13 cellular contexts compared by ENCODE assay signal in the genomic region with DNA sequence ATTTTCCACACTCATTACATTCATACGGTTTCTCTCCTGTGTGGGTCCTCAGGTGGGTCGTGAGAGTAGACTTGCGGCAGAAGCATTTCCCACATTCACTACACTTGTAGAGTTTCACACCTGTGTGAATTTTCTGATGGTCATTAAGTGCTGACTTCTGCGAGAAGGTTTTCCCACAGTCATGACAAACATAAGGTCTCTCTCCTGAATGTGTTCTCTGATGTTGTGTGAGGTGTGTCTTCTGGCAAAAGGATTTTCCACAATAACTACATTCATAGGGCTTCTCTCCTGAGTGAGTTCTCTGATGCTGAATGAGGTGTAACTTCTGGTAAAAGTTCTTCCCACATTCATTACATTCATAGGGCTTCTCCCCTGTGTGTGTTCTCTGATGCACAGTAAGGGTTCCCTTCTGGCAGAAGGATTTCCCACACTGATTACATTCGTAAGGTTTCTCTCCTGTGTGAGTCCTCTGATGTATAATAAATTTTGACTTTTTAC. TPM values are rescaled to one million over a fixed set of nuclear protein-coding genes. Genes with fewer than 3 reads are reported as not detected.
DNase-seq lines count a peak whose midpoint lies in the region; ATAC-seq, FAIRE-seq and TF ChIP-seq lines count a peak whose summit lies in the region.
"Had no signal": no experiment of that assay in that cellular context is flagged by ENCODE, and none has a peak within 500 bp of the region (broad histone marks: within the 10 kb centered on the region; RNA-seq: fewer than 3 reads in every experiment).

No MANE protein-coding gene starts in this region.

- H3K36me3 ChIP-seq in astrocyte (ENCODE audit: insufficient read depth, low read length) (peaks cover 93% of the 10 kb centered on the region), kidney (ENCODE audit: control insufficient read depth in 1 of 2, insufficient read depth in 2 of 2, low read length in 2 of 2) (peaks cover 79 to 97% of the 10 kb centered on the region in 2 donors)

- peaks cover 70% of the 10 kb centered on the region for H3K36me3 Mint-ChIP-seq in astrocyte (ENCODE audit: low read depth, unreplicated experiment)
- no peaks in the 10 kb centered on the region for H3K36me3 Mint-ChIP-seq in stimulated activated effector memory CD8-positive, alpha-beta T cell treated with anti-CD3 and anti-CD28 coated beads, Interleukin-12 subunit alpha, Interleukin-12 subunit beta, amount 100 ng/mL, for 72 hours
- H3K36me3 Mint-ChIP-seq: WTC11 had no signal

- intact Hi-C loops in kidney (cut with DNase I) = no loop called here

- peaks cover 4% of the 10 kb centered on the region for H4K20me1 ChIP-seq in astrocyte (ENCODE audit: insufficient read depth, low read length)

- peaks cover 7% of the 10 kb centered on the region for H3K79me2 ChIP-seq in astrocyte (ENCODE audit: insufficient read depth, low read length)

- ATAC-seq in GM21723 (IDR thresholded peaks at IDR 0.05; ENCODE audit: unreplicated experiment) (no peak), HG02623 (IDR thresholded peaks at IDR 0.05; ENCODE audit: unreplicated experiment) (no peak)
- no peak for ATAC-seq in stimulated activated effector memory CD8-positive, alpha-beta T cell treated with anti-CD3 and anti-CD28 coated beads, Interleukin-12 subunit alpha, Interleukin-12 subunit beta, amount 100 ng/mL, for 72 hours
- ATAC-seq: WTC11 had no signal

- DNase-seq in ACHN (peak; percentile 53), GM12891 (ENCODE audit: insufficient read length, low spot score) (no peak), astrocyte (ENCODE audit: low read depth) (peak; percentile 40), kidney (no peak)
- no peak for DNase-seq in stimulated activated effector memory CD8-positive, alpha-beta T cell treated with anti-CD3 and anti-CD28 coated beads, Interleukin-12 subunit alpha, Interleukin-12 subunit beta, amount 100 ng/mL, for 72 hours (ENCODE audit: low spot score in 2 of 2)
- DNase-seq in stimulated activated naive CD4-positive, alpha-beta T cell (lab: John Stamatoyannopoulos, UW) = no peak
- DNase-seq: activated gamma-delta T cell treated with Interleukin-2 at 50 U/mL for 16 hours, NCI-H2029, uterus had no signal

- H3K27me3 Mint-ChIP-seq in astrocyte (ENCODE audit: low read depth, unreplicated experiment) = no peaks in the 10 kb centered on the region

- no peak overlapping the region for H3K27ac Mint-ChIP-seq in astrocyte (ENCODE audit: unreplicated experiment)
- H3K27ac Mint-ChIP-seq in stimulated activated effector memory CD8-positive, alpha-beta T cell treated with anti-CD3 and anti-CD28 coated beads, Interleukin-12 subunit alpha, Interleukin-12 subunit beta, amount 100 ng/mL, for 72 hours = no peak overlapping the region
- H3K27ac Mint-ChIP-seq: WTC11 had no signal

- H3K27me3 ChIP-seq in astrocyte (ENCODE audit: insufficient read depth, low read length) = no peaks in the 10 kb centered on the region
- H3K27me3 ChIP-seq: uterus had no signal

- H3K27ac ChIP-seq in astrocyte (ENCODE audit: low read depth, low read length) (no peak overlapping the region), kidney (ENCODE audit: low read depth in 2 of 2, low read length in 2 of 2) (no peak overlapping the region)
- H3K27ac ChIP-seq: uterus had no signal

- H3K4me2 ChIP-seq in astrocyte (ENCODE audit: low read length) = no peak overlapping the region

- H3K9me3 ChIP-seq in astrocyte (ENCODE audit: insufficient read depth, low read depth, low read length) (peaks cover 98% of the 10 kb centered on the region), kidney (ENCODE audit: control insufficient read depth in 1 of 2, low read length in 2 of 2) (peaks cover 73 to 99% of the 10 kb centered on the region in 2 donors)

- H2AFZ ChIP-seq in astrocyte (ENCODE audit: low read depth, low read length) = no peak overlapping the region

- H3K4me3 ChIP-seq in astrocyte (ENCODE audit: insufficient read depth, low read depth, low read length) = no peak overlapping the region
- H3K4me3 ChIP-seq in kidney (ENCODE audit: low read length in 2 of 2) = peak overlapping the region; percentile 1 to 16
- H3K4me3 ChIP-seq: uterus had no signal

- H3K9ac ChIP-seq in astrocyte (ENCODE audit: low read length) (no peak overlapping the region), kidney (ENCODE audit: low read length in 2 of 2) (no peak overlapping the region)

- H3K4me1 ChIP-seq in astrocyte (ENCODE audit: insufficient read depth, low read length) (no peaks in the 10 kb centered on the region), kidney (ENCODE audit: control insufficient read depth in 1 of 2, insufficient read depth in 1 of 2, low read depth in 1 of 2, low read length in 2 of 2) (no peaks in the 10 kb centered on the region)
- H3K4me1 ChIP-seq: uterus had no signal

- no peaks in the 10 kb centered on the region for H3K4me1 Mint-ChIP-seq in astrocyte (ENCODE audit: low read depth, unreplicated experiment)
- no peaks in the 10 kb centered on the region for H3K4me1 Mint-ChIP-seq in stimulated activated effector memory CD8-positive, alpha-beta T cell treated with anti-CD3 and anti-CD28 coated beads, Interleukin-12 subunit alpha, Interleukin-12 subunit beta, amount 100 ng/mL, for 72 hours
- H3K4me1 Mint-ChIP-seq: WTC11 had no signal

- TF ChIP-seq CTCF in astrocyte (IDR thresholded peaks at IDR 0.05; ENCODE audit: insufficient read depth, low read depth, low read length) = no peak
- TF ChIP-seq CTCF in kidney (IDR thresholded peaks at IDR 0.05; ENCODE audit: borderline replicate concordance, extremely low read depth, insufficient read depth) = no peak

- no peak for TF ChIP-seq POLR2A in GM12891 (IDR thresholded peaks at IDR 0.05; ENCODE audit: low read depth, low read length)

- H3K4me3 Mint-ChIP-seq in astrocyte (ENCODE audit: unreplicated experiment) = no peak overlapping the region
- no peak overlapping the region for H3K4me3 Mint-ChIP-seq in stimulated activated effector memory CD8-positive, alpha-beta T cell treated with anti-CD3 and anti-CD28 coated beads, Interleukin-12 subunit alpha, Interleukin-12 subunit beta, amount 100 ng/mL, for 72 hours
- H3K4me3 Mint-ChIP-seq: WTC11 had no signal

- peaks cover 75% of the 10 kb centered on the region for H3K9me3 Mint-ChIP-seq in astrocyte (ENCODE audit: unreplicated experiment)
- H3K9me3 Mint-ChIP-seq in stimulated activated effector memory CD8-positive, alpha-beta T cell treated with anti-CD3 and anti-CD28 coated beads, Interleukin-12 subunit alpha, Interleukin-12 subunit beta, amount 100 ng/mL, for 72 hours = peaks cover 24% of the 10 kb centered on the region

- FAIRE-seq in GM12891 (lab: Jason Lieb, UNC) (peak; percentile 5), astrocyte (lab: Jason Lieb, UNC) (no peak), kidney (lab: Jason Lieb, UNC) (no peak)
- FAIRE-seq: endometrium had no signal

- in situ Hi-C loops in ACHN (cut with HindIII; ENCODE audit: low pct_ligation_motif_present, low pct_unique_long_range_greater_than_20kb, low sequenced_read_pairs) = no loop called here

TF ChIP-seq in GM12891, 5 proteins besides CTCF, POLR2A, EP300 and RAD21:
- TF ChIP-seq POLR2AphosphoS5 (IDR thresholded peaks at IDR 0.05; ENCODE audit: low read depth, low read length) (no peak), POU2F2 (IDR thresholded peaks at IDR 0.05; ENCODE audit: low read depth, low read length) (0 out of 2 replicates have a peak, but pooled peaks have one; percentile 13)
TF ChIP-seq in GM12891: peak in this region for 1.

RNA-seq across cellular contexts. Expression of a gene that starts 15.1 kb away (rescaled TPM):
- polyA plus RNA-seq in GM12891 (2012; ENCODE audit: low read depth, missing spikeins) = 9.8 TPM
- total RNA-seq in astrocyte (19.0 and 21.1 TPM in 2 replicates), kidney (31.3 TPM)
- 9.9 TPM for polyA plus RNA-seq in kidney (ENCODE audit: insufficient read depth, low read depth, low replicate concordance)

RNA-seq across cellular contexts. Expression of a gene that starts 54.5 kb away (rescaled TPM):
- 13.6 TPM for polyA plus RNA-seq in GM12891 (2012; ENCODE audit: low read depth, missing spikeins)
- total RNA-seq in astrocyte (20.5 and 22.8 TPM in 2 replicates), kidney (31.7 TPM)
- 7.2 TPM for polyA plus RNA-seq in kidney (ENCODE audit: insufficient read depth, low read depth, low replicate concordance)

Comparison
In these comparisons a context has a peak if more than half of its experiments do, and no peak if none do; other contexts are left out.
1. DNase-seq: peak in ACHN (single experiment) and astrocyte (single experiment); none in GM12891 (single experiment), kidney (single experiment), stimulated activated effector memory CD8-positive, alpha-beta T cell treated with anti-CD3 and anti-CD28 coated beads, Interleukin-12 subunit alpha, Interleukin-12 subunit beta, amount 100 ng/mL, for 72 hours (0 of 2) and stimulated activated naive CD4-positive, alpha-beta T cell (0 of 6).